ENCODE assay signal across 22 cellular contexts in the genomic region with DNA sequence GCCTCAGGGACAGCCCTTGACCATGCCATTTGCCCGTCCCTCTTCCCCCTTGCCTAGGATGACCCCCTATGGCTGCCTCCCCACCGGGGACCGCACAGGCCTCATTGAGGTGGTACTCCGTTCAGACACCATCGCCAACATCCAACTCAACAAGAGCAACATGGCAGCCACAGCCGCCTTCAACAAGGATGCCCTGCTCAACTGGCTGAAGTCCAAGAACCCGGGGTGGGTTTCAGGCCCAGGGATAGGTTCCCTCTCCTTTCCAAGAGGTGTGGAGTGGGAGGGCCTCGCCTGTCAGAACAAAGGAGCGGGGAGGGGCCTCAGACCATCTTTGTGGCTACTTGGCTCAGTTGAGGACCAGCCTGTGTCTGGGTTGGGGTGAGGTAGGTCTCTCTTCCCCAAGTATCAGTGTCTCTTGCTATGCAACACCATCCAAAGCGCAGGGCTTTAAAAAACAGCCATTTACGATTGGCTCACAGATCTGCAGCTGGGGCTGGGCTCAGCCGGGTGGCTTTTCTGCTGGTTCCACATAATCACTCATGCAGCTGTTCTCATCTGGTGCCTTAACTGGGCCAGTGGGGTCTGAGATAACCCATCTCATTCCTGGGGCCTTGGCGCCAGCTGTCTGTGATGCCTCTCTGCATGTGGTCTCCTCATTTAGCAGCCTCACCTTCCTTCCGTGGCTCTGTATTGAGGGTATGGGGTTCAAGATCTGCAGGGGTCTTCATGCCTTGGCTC.
DNase-seq lines count a peak whose midpoint lies in the region; ATAC-seq and TF ChIP-seq lines count a peak whose summit lies in the region.
"Had no signal": no experiment of that assay in that cellular context is flagged by ENCODE, and none has a peak within 500 bp of the region (broad histone marks: within the 10 kb centered on the region; RNA-seq: fewer than 3 reads in every experiment).

No MANE protein-coding gene starts in this region.

- H3K36me3 ChIP-seq in DND-41 (ENCODE audit: insufficient read depth, low read length), result peaks cover 93% of the 10 kb centered on the region
- H3K36me3 ChIP-seq in neuronal stem cell (replicated peaks in 1 of 2; ENCODE audit: control insufficient read depth in 2 of 2, insufficient read depth in 2 of 2, low read length in 2 of 2), result peaks cover under 1 to 9% of the 10 kb centered on the region in 2 donors
- peaks cover 0 to 9% (median 0%) of the 10 kb centered on the region in 4 donors for H3K36me3 ChIP-seq in transverse colon
- H3K36me3 ChIP-seq in ovary, result no peaks in the 10 kb centered on the region

- no peak overlapping the region for H2AK5ac ChIP-seq in neuronal stem cell (ENCODE audit: low read depth, low read length)

- H3K36me3 Mint-ChIP-seq in T-helper 2 cell treated with Interferon-gamma antibody and Interleukin-4, amounts not matched to agents 5 μg/mL and 100 μg/mL, for 36 hours (ENCODE audit: low read depth), result peaks cover 76% of the 10 kb centered on the region
- peaks cover 61% of the 10 kb centered on the region for H3K36me3 Mint-ChIP-seq in activated T-helper 1 cell treated with anti-CD3 and anti-CD28 coated beads, Interleukin-12 subunit alpha, Interleukin-12 subunit beta, Interleukin-2, Interleukin-4 antibody, amounts not matched to agents 30 ng/mL and 10 ng/mL and 1 ng/mL, durations not matched to agents 14 hours and 24 hours and 36 hours (ENCODE audit: low read depth)
- H3K36me3 Mint-ChIP-seq: type B pancreatic cell had no signal

- H2AFZ ChIP-seq in DND-41 (ENCODE audit: low read depth, low read length), result no peak overlapping the region
- H2AFZ ChIP-seq in neuronal stem cell (ENCODE audit: low read length), result no peak overlapping the region

- H4K91ac ChIP-seq in neuronal stem cell (ENCODE audit: low read depth, low read length, poor library complexity), result no peak overlapping the region

- in situ Hi-C loops in transverse colon (cut with MboI; ENCODE audit: low pct_ligation_motif_present in 1 of 4, low pct_unique_long_range_greater_than_20kb in 1 of 4, low sequenced_read_pairs in 3 of 4), result no loop called here

- no peak overlapping the region for H3K14ac ChIP-seq in neuronal stem cell (ENCODE audit: low read length)

- H2BK120ac ChIP-seq in neuronal stem cell (ENCODE audit: low read depth, low read length), result no peak overlapping the region

- H3K27ac ChIP-seq in DND-41 (ENCODE audit: low read length) (peak overlapping the region; percentile 69; the same call in 1 of the 2 replicates), neuronal stem cell (replicated peaks; ENCODE audit: low read length) (no peak overlapping the region), transverse colon (no peak overlapping the region), ovary (no peak overlapping the region)
- H3K27ac ChIP-seq: KMS-11, prostate gland had no signal

- no peak overlapping the region for H3K4me3 ChIP-seq in DND-41 (ENCODE audit: low read depth in 1 of 2, low read length in 2 of 2)
- H3K4me3 ChIP-seq in neuronal stem cell (ENCODE audit: low read length in 2 of 2), result no peak overlapping the region
- H3K4me3 ChIP-seq in transverse colon, result no peak overlapping the region
- no peak overlapping the region for H3K4me3 ChIP-seq in ovary
- H3K4me3 ChIP-seq: prostate gland had no signal

- H3K4me1 ChIP-seq in DND-41 (ENCODE audit: insufficient read depth, low read length), result peaks cover 22% of the 10 kb centered on the region
- H3K4me1 ChIP-seq in neuronal stem cell (ENCODE audit: control insufficient read depth in 2 of 2, insufficient read depth in 1 of 2, low read depth in 1 of 2, low read length in 2 of 2), result peaks cover 0 to 2% of the 10 kb centered on the region in 2 donors
- H3K4me1 ChIP-seq in transverse colon, result peaks cover 0 to 10% (median 4%) of the 10 kb centered on the region in 4 donors
- no peaks in the 10 kb centered on the region for H3K4me1 ChIP-seq in ovary (ENCODE audit: insufficient read depth)
- H3K4me1 ChIP-seq: prostate gland had no signal

- H3K4ac ChIP-seq in neuronal stem cell (ENCODE audit: low read length), result no peak overlapping the region

- H3K4me3 Mint-ChIP-seq in T-helper 2 cell treated with Interferon-gamma antibody and Interleukin-4, amounts not matched to agents 5 μg/mL and 100 μg/mL, for 36 hours, result no peak overlapping the region
- H3K4me3 Mint-ChIP-seq in activated T-helper 1 cell treated with anti-CD3 and anti-CD28 coated beads, Interleukin-12 subunit alpha, Interleukin-12 subunit beta, Interleukin-2, Interleukin-4 antibody, amounts not matched to agents 30 ng/mL and 10 ng/mL and 1 ng/mL, durations not matched to agents 14 hours and 24 hours and 36 hours, result no peak overlapping the region
- H3K4me3 Mint-ChIP-seq: activated T-helper 17 cell treated with anti-CD3 and anti-CD28 coated beads, Interleukin-2, amount 50 U/mL, for 72 hours; brain; type B pancreatic cell had no signal

- peaks cover 10% of the 10 kb centered on the region for H3K79me2 ChIP-seq in DND-41 (ENCODE audit: insufficient read depth, low read length)

- peaks cover 26% of the 10 kb centered on the region for H3K4me1 Mint-ChIP-seq in T-helper 2 cell treated with Interferon-gamma antibody and Interleukin-4, amounts not matched to agents 5 μg/mL and 100 μg/mL, for 36 hours (ENCODE audit: low read depth)
- H3K4me1 Mint-ChIP-seq in activated T-helper 1 cell treated with anti-CD3 and anti-CD28 coated beads, Interleukin-12 subunit alpha, Interleukin-12 subunit beta, Interleukin-2, Interleukin-4 antibody, amounts not matched to agents 30 ng/mL and 10 ng/mL and 1 ng/mL, durations not matched to agents 14 hours and 24 hours and 36 hours (ENCODE audit: low read depth), result peaks cover 25% of the 10 kb centered on the region
- H3K4me1 Mint-ChIP-seq: brain had no signal

- no peak for TF ChIP-seq CTCF in DND-41 (IDR thresholded peaks at IDR 0.05; ENCODE audit: borderline replicate concordance, extremely low read depth, low read length, poor library complexity, severe bottlenecking)
- TF ChIP-seq CTCF in transverse colon (IDR thresholded peaks at IDR 0.05), result no peak
- TF ChIP-seq CTCF in ovary (IDR thresholded peaks at IDR 0.05), result no peak

- peak overlapping the region; percentile 47 for H3K27ac Mint-ChIP-seq in T-helper 2 cell treated with Interferon-gamma antibody and Interleukin-4, amounts not matched to agents 5 μg/mL and 100 μg/mL, for 36 hours
- peak overlapping the region; percentile 55 for H3K27ac Mint-ChIP-seq in activated T-helper 1 cell treated with anti-CD3 and anti-CD28 coated beads, Interleukin-12 subunit alpha, Interleukin-12 subunit beta, Interleukin-2, Interleukin-4 antibody, amounts not matched to agents 30 ng/mL and 10 ng/mL and 1 ng/mL, durations not matched to agents 14 hours and 24 hours and 36 hours
- H3K27ac Mint-ChIP-seq: activated T-helper 17 cell treated with anti-CD3 and anti-CD28 coated beads, Interleukin-2, amount 50 U/mL, for 72 hours; brain; type B pancreatic cell had no signal

- no peak overlapping the region for H4K8ac ChIP-seq in neuronal stem cell (ENCODE audit: low read depth, low read length)

- H2BK15ac ChIP-seq in neuronal stem cell (ENCODE audit: low read length), result no peak overlapping the region

- TF ChIP-seq EP300 in transverse colon (IDR thresholded peaks at IDR 0.05; ENCODE audit: low read depth), result no peak
- no peak for TF ChIP-seq EP300 in ovary (IDR thresholded peaks at IDR 0.05)

- TF ChIP-seq POLR2A in transverse colon (IDR thresholded peaks at IDR 0.05) (no peak), ovary (IDR thresholded peaks at IDR 0.05) (no peak)

- no peaks in the 10 kb centered on the region for H4K20me1 ChIP-seq in DND-41 (ENCODE audit: insufficient read depth, low read length)

- no peaks in the 10 kb centered on the region for H3K9me3 ChIP-seq in DND-41 (ENCODE audit: insufficient read depth, low read length, severe bottlenecking)
- peaks cover 0 to 2% of the 10 kb centered on the region in 2 donors for H3K9me3 ChIP-seq in neuronal stem cell (replicated peaks in 1 of 2; ENCODE audit: control insufficient read depth in 2 of 2, insufficient read depth in 1 of 2, low read depth in 1 of 2, low read length in 2 of 2)
- H3K9me3 ChIP-seq in transverse colon, result no peaks in the 10 kb centered on the region
- no peaks in the 10 kb centered on the region for H3K9me3 ChIP-seq in ovary
- H3K9me3 ChIP-seq: prostate gland had no signal

- no CpG with 5 or more reads among the region's 14 CpGs for WGBS in neuronal stem cell (ENCODE audit: extremely low coverage in 2 of 2, insufficient read length in 2 of 2, insufficient replicate concordance in 1 of 2), 2 donors
- WGBS in transverse colon (ENCODE audit: low coverage in 1 of 2), 2 donors, result 97% methylated on average over 12 of the region's 14 CpGs; no CpG with 5 or more reads in 1 of the 2 donors
- 97 to 100% (median 98%) methylated on average over 14 of the region's 14 CpGs for WGBS in ovary, 3 donors

- peak overlapping the region; percentile 11 for H3K23ac ChIP-seq in neuronal stem cell (ENCODE audit: low read depth, low read length, poor library complexity)

- H3K9me3 Mint-ChIP-seq in T-helper 2 cell treated with Interferon-gamma antibody and Interleukin-4, amounts not matched to agents 5 μg/mL and 100 μg/mL, for 36 hours, result peaks cover 4% of the 10 kb centered on the region
- H3K9me3 Mint-ChIP-seq in activated T-helper 1 cell treated with anti-CD3 and anti-CD28 coated beads, Interleukin-12 subunit alpha, Interleukin-12 subunit beta, Interleukin-2, Interleukin-4 antibody, amounts not matched to agents 30 ng/mL and 10 ng/mL and 1 ng/mL, durations not matched to agents 14 hours and 24 hours and 36 hours, result no peaks in the 10 kb centered on the region
- H3K9me3 Mint-ChIP-seq: activated T-helper 17 cell treated with anti-CD3 and anti-CD28 coated beads, Interleukin-2, amount 50 U/mL, for 72 hours; type B pancreatic cell had no signal

- intact Hi-C loops in activated T-helper 1 cell treated with anti-CD3 and anti-CD28 coated beads, Interleukin-12 subunit alpha, Interleukin-12 subunit beta, Interleukin-2, Interleukin-4 antibody, amounts not matched to agents 30 ng/mL and 10 ng/mL and 1 ng/mL, durations not matched to agents 14 hours and 24 hours and 36 hours (cut with micrococcal nuclease), result no loop called here
- intact Hi-C loops in transverse colon (cut with DNase I; ENCODE audit: low total_unique reads) (loop anchor here (1.0 to 10.0 kb wide), 2 partner anchors 33 to 142 kb away; no protein-coding TSS in a partner anchor), ovary (cut with DNase I) (loop anchor here in 1 of 4 donors (10.0 kb wide), 1 partner anchor 142 kb away; no protein-coding TSS in a partner anchor)

- no peak for ATAC-seq in DND-41 (ENCODE audit: insufficient read depth, low read depth)
- ATAC-seq: activated CD4-positive, CD25-positive, alpha-beta regulatory T cell treated with anti-CD3 and anti-CD28 coated beads, Interleukin-2, amount 50 U/mL, for 24 hours; activated T-helper 17 cell treated with anti-CD3 and anti-CD28 coated beads, Interleukin-2, amount 50 U/mL, for 72 hours; PC-3 had no signal

- no peaks in the 10 kb centered on the region for H3K27me3 Mint-ChIP-seq in T-helper 2 cell treated with Interferon-gamma antibody and Interleukin-4, amounts not matched to agents 5 μg/mL and 100 μg/mL, for 36 hours (ENCODE audit: low read depth)
- H3K27me3 Mint-ChIP-seq in activated T-helper 1 cell treated with anti-CD3 and anti-CD28 coated beads, Interleukin-12 subunit alpha, Interleukin-12 subunit beta, Interleukin-2, Interleukin-4 antibody, amounts not matched to agents 30 ng/mL and 10 ng/mL and 1 ng/mL, durations not matched to agents 14 hours and 24 hours and 36 hours (ENCODE audit: insufficient read depth), result no peaks in the 10 kb centered on the region
- H3K27me3 Mint-ChIP-seq: activated T-helper 17 cell treated with anti-CD3 and anti-CD28 coated beads, Interleukin-2, amount 50 U/mL, for 72 hours; brain; type B pancreatic cell had no signal

- no peak overlapping the region for H3K4me2 ChIP-seq in DND-41 (ENCODE audit: insufficient read depth, low read length)
- H3K4me2 ChIP-seq in neuronal stem cell (ENCODE audit: insufficient read depth, low read length, poor library complexity, severe bottlenecking), result no peak overlapping the region
- H3K4me2 ChIP-seq: KMS-11 had no signal

- no peak for DNase-seq in T-helper 2 cell treated with Interferon-gamma antibody and Interleukin-4, amounts not matched to agents 5 μg/mL and 100 μg/mL, for 36 hours (ENCODE audit: low spot score)
- DNase-seq in T-helper 2 cell (no peak), DND-41 (no peak), neuronal stem cell (ENCODE audit: low spot score) (no peak), transverse colon (no peak), ovary (no peak), ecto neural progenitor cell (ENCODE audit: low spot score) (no peak)
- no peak for DNase-seq in activated T-helper 1 cell treated with anti-CD3 and anti-CD28 coated beads, Interleukin-12 subunit alpha, Interleukin-12 subunit beta, Interleukin-2, Interleukin-4 antibody, amounts not matched to agents 30 ng/mL and 10 ng/mL and 1 ng/mL, durations not matched to agents 14 hours and 24 hours and 36 hours (ENCODE audit: low spot score)
- DNase-seq: COR-L47; midbrain; MV-4-11; NCI-H2171; NCI-H510A treated with DMSO at 0.1 percent for 48 hours; PC-3; Right ventricle myocardium superior; stimulated activated CD4-positive, alpha-beta T cell treated with anti-CD3 and anti-CD28 coated beads, Interleukin-15, amount 100 ng/mL, for 24 hours had no signal

- H3K79me1 ChIP-seq in neuronal stem cell (ENCODE audit: low read depth, low read length), result no peaks in the 10 kb centered on the region

- H3K9ac ChIP-seq in DND-41 (ENCODE audit: low read depth, low read length) (no peak overlapping the region), neuronal stem cell (ENCODE audit: low read depth, low read length, poor library complexity) (no peak overlapping the region)
- H3K9ac ChIP-seq: KMS-11 had no signal

- no peak overlapping the region for H2BK12ac ChIP-seq in neuronal stem cell (ENCODE audit: low read length)

- no peak overlapping the region for H3K18ac ChIP-seq in neuronal stem cell (ENCODE audit: low read length)

- H3K27me3 ChIP-seq in DND-41 (ENCODE audit: insufficient read depth, low read length, poor library complexity) (no peaks in the 10 kb centered on the region), neuronal stem cell (ENCODE audit: control insufficient read depth in 3 of 3, insufficient read depth in 3 of 3, low read depth in 1 of 3, low read length in 3 of 3) (no peaks in the 10 kb centered on the region), transverse colon (no peaks in the 10 kb centered on the region), ovary (no peaks in the 10 kb centered on the region)

- H2BK5ac ChIP-seq in neuronal stem cell (ENCODE audit: low read length), result no peak overlapping the region
